In the genomic region with DNA sequence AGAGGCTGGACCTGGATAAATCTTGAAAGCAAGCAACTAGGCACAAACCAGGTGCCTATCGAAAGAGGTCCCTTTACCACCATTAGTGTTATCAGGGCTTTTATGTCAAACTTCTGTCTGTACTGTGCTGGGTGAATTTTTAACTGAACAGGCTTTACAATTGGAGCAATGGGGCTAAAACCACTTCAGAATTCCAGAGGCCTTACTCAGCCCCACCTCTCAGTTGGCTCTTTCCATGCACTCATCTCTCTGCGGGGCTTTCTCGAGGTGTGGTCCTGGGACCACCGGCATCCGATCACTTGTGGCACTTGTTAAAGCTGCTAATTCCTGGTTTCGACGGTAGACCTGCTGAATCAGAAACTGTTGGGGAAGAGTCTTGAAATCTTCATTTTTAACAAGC, we compare ENCODE assay signal across 18 cellular contexts.
A peak's percentile ranks its signal among the peaks of the same experiment; 100 is the strongest.
DNase-seq lines count a peak whose midpoint lies in the region; ATAC-seq, FAIRE-seq and TF ChIP-seq lines count a peak whose summit lies in the region.
"Had no signal": no experiment of that assay in that cellular context is flagged by ENCODE, and none has a peak within 500 bp of the region (broad histone marks: within the 10 kb centered on the region; RNA-seq: fewer than 3 reads in every experiment).

No MANE protein-coding gene starts in this region.

- no peak overlapping the region for H3K9ac ChIP-seq in BLaER1
- peak overlapping the region; percentile 14; the same call in 1 of the 2 replicates for H3K9ac ChIP-seq in HUES64 (ENCODE audit: low read depth, low read length)

- no peak for TF ChIP-seq POLR2A in lower leg skin (IDR thresholded peaks at IDR 0.05)

- no peaks in the 10 kb centered on the region for H3K27me3 ChIP-seq in BLaER1
- H3K27me3 ChIP-seq in HUES64 (ENCODE audit: insufficient read depth, low read length) = no peaks in the 10 kb centered on the region
- H3K27me3 ChIP-seq in bronchial epithelial cell (ENCODE audit: control insufficient read depth, insufficient read depth, low read length) = no peaks in the 10 kb centered on the region
- H3K27me3 ChIP-seq: adrenal gland had no signal

- peak overlapping the region; percentile 64; the same call in 1 of the 2 replicates for H3K27ac ChIP-seq in BLaER1
- peak overlapping the region; percentile 83 for H3K27ac ChIP-seq in HUES64 (ENCODE audit: low read depth, low read length)
- H3K27ac ChIP-seq: adrenal gland had no signal

- FAIRE-seq in bronchial epithelial cell (lab: Jason Lieb, UNC) = no peak
- FAIRE-seq: GM12892 had no signal

- H3K4me2 ChIP-seq in BLaER1 = peak overlapping the region; percentile 68

- H3K4me1 ChIP-seq in BLaER1 = peaks cover 59% of the 10 kb centered on the region
- peaks cover 67% of the 10 kb centered on the region for H3K4me1 ChIP-seq in HUES64 (ENCODE audit: insufficient read depth, low read length)
- H3K4me1 ChIP-seq: adrenal gland had no signal

- in situ Hi-C loops in G401 (cut with HindIII; ENCODE audit: low sequenced_read_pairs) = no loop called here

- WGBS in HUES64 = 36% methylated on average over 7 of the region's 7 CpGs
- whole genome bisulfite sequencing in lower leg skin, 2 donors = 85 to 88% methylated on average over 7 of the region's 7 CpGs

- no peak for TF ChIP-seq CTCF in bronchial epithelial cell (IDR thresholded peaks at IDR 0.05; ENCODE audit: insufficient read depth, low read length, severe bottlenecking)
- TF ChIP-seq CTCF in lower leg skin (IDR thresholded peaks at IDR 0.05) = no peak

- H3K36me3 ChIP-seq in BLaER1 (no peaks in the 10 kb centered on the region), HUES64 (ENCODE audit: insufficient read depth, low read length) (no peaks in the 10 kb centered on the region), bronchial epithelial cell (ENCODE audit: control insufficient read depth, insufficient read depth, low read length) (no peaks in the 10 kb centered on the region)
- H3K36me3 ChIP-seq: adrenal gland had no signal

- DNase-seq in bronchial epithelial cell (ENCODE audit: low read depth) = peak; percentile 53
- DNase-seq in left kidney (ENCODE audit: low read depth, low spot score) = peak; percentile 66
- no peak for DNase-seq in lower leg skin (ENCODE audit: low spot score in 2 of 2)
- DNase-seq in Right ventricle myocardium inferior (ENCODE audit: missing footprints) = no peak
- no peak for DNase-seq in G401 (ENCODE audit: low spot score)
- no peak for DNase-seq in HuH-7.5 (ENCODE audit: low spot score)
- DNase-seq: activated CD4-positive, alpha-beta T cell treated with anti-CD3 and anti-CD28 coated beads for 48 hours; activated T-cell treated with anti-CD3 and anti-CD28 coated beads, Interleukin-2, amount 50 U/mL, for 1 hour; adrenal gland; dermis blood vessel endothelial cell; DMS79; KBM-7; NCI-H1694; NCI-H524; T-helper 2 cell had no signal

- intact Hi-C loops in lower leg skin (cut with DNase I; ENCODE audit: low total_unique reads) = no loop called here
- intact Hi-C loops in Right ventricle myocardium inferior (cut with DNase I) = no loop called here

- peaks cover 10% of the 10 kb centered on the region; the same call in 1 of the 2 replicates for H3K9me3 ChIP-seq in BLaER1
- H3K9me3 ChIP-seq in HUES64 (ENCODE audit: insufficient read depth, low read depth, low read length) = no peaks in the 10 kb centered on the region
- H3K9me3 ChIP-seq: adrenal gland had no signal

- no peaks in the 10 kb centered on the region for H4K20me1 ChIP-seq in BLaER1

- H3K4me3 ChIP-seq in BLaER1 (no peak overlapping the region), HUES64 (ENCODE audit: low read length) (no peak overlapping the region), bronchial epithelial cell (ENCODE audit: low read depth, low read length) (no peak overlapping the region), lower leg skin (ENCODE audit: low read depth, poor library complexity, severe bottlenecking) (no peak overlapping the region)
- H3K4me3 ChIP-seq: adrenal gland had no signal

- no peak for ATAC-seq in Right ventricle myocardium inferior

Comparison
In these comparisons a context has a peak if more than half of its experiments do, and no peak if none do; other contexts are left out.
1. DNase-seq: peak in bronchial epithelial cell (single experiment) and left kidney (single experiment); none in lower leg skin (0 of 2), Right ventricle myocardium inferior (single experiment), G401 (single experiment) and HuH-7.5 (single experiment).